In the genomic region with DNA sequence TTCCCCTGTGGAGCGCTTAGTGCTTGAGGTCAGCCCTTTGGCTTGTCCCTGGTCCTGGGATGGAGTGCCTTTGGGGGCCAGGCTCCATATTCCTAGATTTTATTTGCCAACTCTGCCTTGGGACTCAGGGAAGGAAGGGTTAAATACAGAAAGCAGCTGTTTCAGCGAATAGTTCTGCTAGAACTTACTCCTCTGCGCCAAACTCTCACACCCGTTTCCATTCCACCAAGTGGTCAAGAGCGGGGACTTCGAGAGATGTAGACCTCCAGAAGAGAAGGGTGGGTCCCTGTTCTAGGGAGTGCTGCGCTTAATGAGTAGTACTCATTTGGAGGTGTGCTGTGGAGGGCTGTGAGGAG, we compare ENCODE assay signal across 9 cellular contexts. TPM values are rescaled to one million over a fixed set of nuclear protein-coding genes. Genes with fewer than 3 reads are reported as not detected.
DNase-seq lines count a peak whose midpoint lies in the region; ATAC-seq and TF ChIP-seq lines count a peak whose summit lies in the region.
"Had no signal": no experiment of that assay in that cellular context is flagged by ENCODE, and none has a peak within 500 bp of the region (broad histone marks: within the 10 kb centered on the region; RNA-seq: fewer than 3 reads in every experiment).

No MANE protein-coding gene starts in this region.

- no peaks in the 10 kb centered on the region for H3K27me3 ChIP-seq in CD4-positive, alpha-beta memory T cell (ENCODE audit: insufficient read depth, low read length)
- H3K27me3 ChIP-seq in Karpas-422 (ENCODE audit: low read length): no peaks in the 10 kb centered on the region
- no peaks in the 10 kb centered on the region for H3K27me3 ChIP-seq in tibial artery

- no peaks in the 10 kb centered on the region for H4K20me1 ChIP-seq in Karpas-422 (ENCODE audit: insufficient read depth, low read depth, low read length)

- H3K27me3 Mint-ChIP-seq in CD4-positive, alpha-beta memory T cell: no peaks in the 10 kb centered on the region

- H3K27ac Mint-ChIP-seq in CD4-positive, alpha-beta memory T cell: peak overlapping the region; percentile 83 to 98 (median 97)

- TF ChIP-seq CTCF in coronary artery (IDR thresholded peaks at IDR 0.05) (no peak), omental fat pad (IDR thresholded peaks at IDR 0.05) (no peak), tibial artery (IDR thresholded peaks at IDR 0.05) (no peak)

- no peaks in the 10 kb centered on the region for H3K9me2 ChIP-seq in Karpas-422 (replicated peaks; ENCODE audit: insufficient read depth, low read length)

- H3K4me1 ChIP-seq in CD4-positive, alpha-beta memory T cell (ENCODE audit: insufficient read depth, low read length): peaks cover 28% of the 10 kb centered on the region
- H3K4me1 ChIP-seq in Karpas-422 (ENCODE audit: low read length): peaks cover 20% of the 10 kb centered on the region
- H3K4me1 ChIP-seq in tibial artery: peaks cover 0 to 22% (median 13%) of the 10 kb centered on the region in 4 donors

- H3K4me3 ChIP-seq in CD4-positive, alpha-beta memory T cell (ENCODE audit: low read length in 2 of 2): no peak overlapping the region
- peak overlapping the region; percentile 5; the same call in 1 of the 2 replicates for H3K4me3 ChIP-seq in Karpas-422 (ENCODE audit: low read length)
- H3K4me3 ChIP-seq in coronary artery: peak overlapping the region; percentile 10
- no peak overlapping the region for H3K4me3 ChIP-seq in tibial artery

- peak overlapping the region in 3 of 8 donors; percentile 96 to 100 (median 99) for H3K4me3 Mint-ChIP-seq in CD4-positive, alpha-beta memory T cell

- CTCF ChIA-PET in CD4-positive, alpha-beta memory T cell (lab: Charles Lee; ENCODE audit: partially characterized antibody): interaction anchor here (0.7 to 13.2 kb wide), 31 partner anchors 9 to 228 kb away, joined by 3 to 245 read pairs (median 8); a partner anchor contains a TSS

- peak overlapping the region; percentile 39 for H3K27ac ChIP-seq in CD4-positive, alpha-beta memory T cell (ENCODE audit: low read depth, low read length)
- H3K27ac ChIP-seq in Karpas-422 (ENCODE audit: low read length) (no peak overlapping the region), coronary artery (peak overlapping the region in 1 of 2 donors; percentile 65), tibial artery (peak overlapping the region in 1 of 2 donors; percentile 43)

- H3K9me3 ChIP-seq in CD4-positive, alpha-beta memory T cell (ENCODE audit: control insufficient read depth in 1 of 2, low read length in 2 of 2): no peaks in the 10 kb centered on the region
- H3K9me3 ChIP-seq in Karpas-422 (ENCODE audit: low read length): no peaks in the 10 kb centered on the region
- H3K9me3 ChIP-seq in tibial artery: no peaks in the 10 kb centered on the region

- peaks cover 20 to 37% (median 29%) of the 10 kb centered on the region in 4 donors for H3K4me1 Mint-ChIP-seq in CD4-positive, alpha-beta memory T cell

- H3K36me3 Mint-ChIP-seq in CD4-positive, alpha-beta memory T cell: peaks cover 4 to 24% of the 10 kb centered on the region in 2 donors

- H3K36me3 ChIP-seq in CD4-positive, alpha-beta memory T cell (ENCODE audit: insufficient read depth, low read length): peaks cover 20% of the 10 kb centered on the region
- peaks cover 12% of the 10 kb centered on the region; the same call in 1 of the 2 replicates for H3K36me3 ChIP-seq in Karpas-422 (ENCODE audit: insufficient read depth, low read length)
- H3K36me3 ChIP-seq in tibial artery: peaks cover 9 to 24% (median 20%) of the 10 kb centered on the region in 3 donors

- peak overlapping the region; percentile 18 for H3K4me2 ChIP-seq in Karpas-422 (ENCODE audit: low read depth, low read length, poor library complexity, severe bottlenecking)

- peak overlapping the region; percentile 54 for H2AFZ ChIP-seq in Karpas-422 (ENCODE audit: low read length)

- intact Hi-C loops in CD4-positive, alpha-beta memory T cell (cut with micrococcal nuclease): loop anchor here (1.0 to 10.0 kb wide), 9 partner anchors 15 to 520 kb away; a partner anchor contains a TSS
- intact Hi-C loops in tibial artery (cut with DNase I; ENCODE audit: low total_unique reads): loop anchor here (5.0 kb wide), 2 partner anchors 82 to 157 kb away; a partner anchor contains a TSS

- peak overlapping the region; percentile 2; the same call in 1 of the 2 replicates for H3K9ac ChIP-seq in Karpas-422 (ENCODE audit: low read length)

- 0 out of 2 replicates have a peak, but pooled peaks cover 4% of the 10 kb centered on the region for H3K79me2 ChIP-seq in Karpas-422 (ENCODE audit: low read length)

- H3K9me3 Mint-ChIP-seq in CD4-positive, alpha-beta memory T cell: no peaks in the 10 kb centered on the region

- ATAC-seq in omental fat pad (ENCODE audit: low FRiP score): peak; percentile 1
- no peak for ATAC-seq in GM21528 (IDR thresholded peaks at IDR 0.05; ENCODE audit: low FRiP score, unreplicated experiment)
- ATAC-seq in GM19328 (IDR thresholded peaks at IDR 0.05; ENCODE audit: unreplicated experiment): no peak

- peak in 1 of 5 donors; percentile 41 for DNase-seq in CD4-positive, alpha-beta memory T cell
- DNase-seq in Karpas-422 (no peak), coronary artery (ENCODE audit: low spot score) (no peak), omental fat pad (ENCODE audit: low spot score) (no peak), tibial artery (no peak)
- no peak for DNase-seq in activated effector memory CD4-positive, alpha-beta T cell treated with anti-CD3 and anti-CD28 coated beads, Interleukin-2, amount 50 U/mL, for 16 hours

- POLR2A ChIA-PET in CD4-positive, alpha-beta memory T cell (lab: Charles Lee; ENCODE audit: partially characterized antibody): interaction anchor here (0.6 to 5.1 kb wide), 28 partner anchors 8 to 175 kb away, joined by 3 to 112 read pairs (median 7); a partner anchor contains a TSS

RNA-seq across cellular contexts. Expression of a gene that starts 0.7 kb away (rescaled TPM):
- 1 to 10 TPM; 8.2 to 8.8 TPM for total RNA-seq in CD4-positive, alpha-beta memory T cell
- 1 to 10 TPM; 2.9 to 6.9 TPM for polyA plus RNA-seq in CD4-positive, alpha-beta memory T cell
- 9.5 and 12.6 TPM in 2 replicates for total RNA-seq in Karpas-422 (2014; rRNA removed; shearing (Covaris generic); ENCODE audit: low replicate concordance)
- 10 to 100 TPM in 3 of 4 donors, 1 to 10 TPM in 1; 9.6 to 15.4 (median 13.4) TPM for total RNA-seq in omental fat pad

RNA-seq across cellular contexts. Expression of a gene that starts 1.7 kb away (rescaled TPM):
- not detected for total RNA-seq in CD4-positive, alpha-beta memory T cell
- not detected for polyA plus RNA-seq in CD4-positive, alpha-beta memory T cell
- total RNA-seq in Karpas-422 (2014; rRNA removed; shearing (Covaris generic); ENCODE audit: low replicate concordance): not detected in 2 replicates
- not detected for total RNA-seq in omental fat pad
- total RNA-seq: kidney epithelial cell had no signal

RNA-seq across cellular contexts. Expression of a gene that starts 10.1 kb away (rescaled TPM):
- total RNA-seq in CD4-positive, alpha-beta memory T cell: 10 to 100 TPM in 1 of 2 experiments, 1 to 10 TPM in 1; 9.9 to 10.5 TPM
- polyA plus RNA-seq in CD4-positive, alpha-beta memory T cell: 1 to 10 TPM; 2.1 to 2.8 TPM
- total RNA-seq in Karpas-422 (2014; rRNA removed; shearing (Covaris generic); ENCODE audit: low replicate concordance): not detected in 2 replicates
- 100 to 1,000 TPM in 3 of 4 donors, 10 to 100 TPM in 1; 96.3 to 346 (median 179) TPM for total RNA-seq in omental fat pad
- total RNA-seq: kidney epithelial cell had no signal

RNA-seq across cellular contexts. Expression of a gene that starts 12.8 kb away (rescaled TPM):
- total RNA-seq in CD4-positive, alpha-beta memory T cell: not detected
- polyA plus RNA-seq in CD4-positive, alpha-beta memory T cell: under 1 TPM in 1 of 2 donors, not detected in 1; 0.13 TPM
- total RNA-seq in Karpas-422 (2014; rRNA removed; shearing (Covaris generic); ENCODE audit: low replicate concordance): not detected in 2 replicates
- not detected for total RNA-seq in omental fat pad
- total RNA-seq: kidney epithelial cell had no signal

RNA-seq across cellular contexts. Expression of a gene that starts 23.0 kb away (rescaled TPM):
- 100 to 1,000 TPM in 1 of 2 experiments, 10 to 100 TPM in 1; 89.9 to 100 TPM for total RNA-seq in CD4-positive, alpha-beta memory T cell
- polyA plus RNA-seq in CD4-positive, alpha-beta memory T cell: 100 to 1,000 TPM in 1 of 2 donors, 10 to 100 TPM in 1; 90.1 to 112 TPM
- 134 and 167 TPM in 2 replicates for total RNA-seq in Karpas-422 (2014; rRNA removed; shearing (Covaris generic); ENCODE audit: low replicate concordance)
- 100 to 1,000 TPM in 3 of 4 donors, 10 to 100 TPM in 1; 89.4 to 136 (median 122) TPM for total RNA-seq in omental fat pad

Comparison
In these comparisons a context has a peak if more than half of its experiments do, and no peak if none do; other contexts are left out.
1. H3K4me3 ChIP-seq: peak in Karpas-422 (single experiment) and coronary artery (single experiment); none in CD4-positive, alpha-beta memory T cell (0 of 2) and tibial artery (0 of 2).
2. RNA of a gene that starts 10.1 kb away (total RNA-seq): 96.3 to 346 TPM in omental fat pad and 9.9 to 10.5 TPM in CD4-positive, alpha-beta memory T cell; not detected in Karpas-422; every median in the first group is over 10 times any median in the second.